Comparison of ENCODE assay signal across 23 cellular contexts in the genomic region with DNA sequence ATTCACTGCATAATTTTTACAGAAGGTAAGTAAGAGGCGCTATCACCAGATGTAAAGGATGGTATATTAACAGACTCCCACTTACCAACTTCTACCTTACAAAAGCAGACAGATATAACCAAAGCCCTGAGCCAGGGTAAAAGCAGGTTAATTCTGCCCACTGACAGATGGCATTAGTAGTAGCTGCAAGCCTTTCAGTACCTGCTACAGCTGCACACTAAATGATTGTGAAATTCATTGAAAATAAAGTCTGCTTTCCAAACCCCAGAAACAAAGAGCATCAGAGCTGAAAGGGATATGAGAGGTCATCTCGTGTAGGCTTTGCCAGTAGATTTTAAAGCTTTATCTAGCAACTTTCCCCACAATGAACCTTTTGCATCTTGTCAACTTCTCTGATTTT. TPM values are rescaled to one million over a fixed set of nuclear protein-coding genes. Genes with fewer than 3 reads are reported as not detected.
DNase-seq lines count a peak whose midpoint lies in the region; ATAC-seq and TF ChIP-seq lines count a peak whose summit lies in the region.
"Had no signal": no experiment of that assay in that cellular context is flagged by ENCODE, and none has a peak within 500 bp of the region (broad histone marks: within the 10 kb centered on the region; RNA-seq: fewer than 3 reads in every experiment).

No MANE protein-coding gene starts in this region.

- H3K18ac ChIP-seq in IMR-90 (ENCODE audit: low read depth, low read length), result no peak overlapping the region

- CTCF ChIA-PET in IMR-90 (lab: Yijun Ruan, JAX), result no interaction called here

- no TSS peak for BruUV-seq in IMR-90 (replicated peaks; lab: Mats Ljungman, UMichigan)

- WGBS in IMR-90 (ENCODE audit: extremely low coverage in 2 of 2, insufficient read length in 1 of 2), 2 experiments, result no CpG with 5 or more reads among the region's 2 CpGs

- no peak overlapping the region for H2AK5ac ChIP-seq in IMR-90 (ENCODE audit: low read depth, low read length)

- no peak overlapping the region for H2BK15ac ChIP-seq in IMR-90 (ENCODE audit: low read depth, low read length)

- no peak for TF ChIP-seq POLR2A in IMR-90 (IDR thresholded peaks at IDR 0.05; ENCODE audit: low read depth, low read length)

- H3K4me1 ChIP-seq in IMR-90 (ENCODE audit: control insufficient read depth, insufficient read depth, low read length) (no peaks in the 10 kb centered on the region), neutrophil (ENCODE audit: control insufficient read depth in 1 of 2, insufficient read depth in 1 of 2, low read depth in 1 of 2, low read length in 1 of 2) (peaks cover 43 to 49% of the 10 kb centered on the region in 2 experiments)
- H3K4me1 ChIP-seq: SJSA1 had no signal

- H4K91ac ChIP-seq in IMR-90 (ENCODE audit: insufficient read depth, low read depth, low read length), result no peak overlapping the region

- H4K8ac ChIP-seq in IMR-90 (ENCODE audit: low read depth in 2 of 2, low read length in 2 of 2), result no peak overlapping the region

- H3K79me1 ChIP-seq in IMR-90 (ENCODE audit: low read depth in 1 of 2, low read length in 2 of 2), result no peaks in the 10 kb centered on the region

- peaks cover 5% of the 10 kb centered on the region for H3K27me3 ChIP-seq in IMR-90 (ENCODE audit: control insufficient read depth, insufficient read depth, low read length)
- no peaks in the 10 kb centered on the region for H3K27me3 ChIP-seq in WERI-Rb-1 (ENCODE audit: insufficient read depth, low read depth, severe bottlenecking)
- H3K27me3 ChIP-seq in neutrophil, result no peaks in the 10 kb centered on the region
- H3K27me3 ChIP-seq: MG63, SJSA1 had no signal

- in situ Hi-C loops in IMR-90 (cut with MboI; ENCODE audit: low sequenced_read_pairs), result no loop called here

- no peak overlapping the region for H4K5ac ChIP-seq in IMR-90 (ENCODE audit: low read depth, low read length)

- TF ChIP-seq RAD21 in IMR-90 (IDR thresholded peaks at IDR 0.05; ENCODE audit: low read length), result no peak

- H3K9ac ChIP-seq in IMR-90 (ENCODE audit: low read depth, low read length), result no peak overlapping the region

- no peak overlapping the region for H3K4ac ChIP-seq in IMR-90 (ENCODE audit: low read depth, low read length)

- no peak overlapping the region for H2AFZ ChIP-seq in IMR-90 (replicated peaks; ENCODE audit: low read length, poor library complexity)
- H2AFZ ChIP-seq: GM23338, PC-9 had no signal

- intact Hi-C loops in IMR-90 (cut with micrococcal nuclease), result no loop called here

- H3K36me3 ChIP-seq in IMR-90 (ENCODE audit: control insufficient read depth, insufficient read depth, low read length), result no peaks in the 10 kb centered on the region
- H3K36me3 ChIP-seq in WERI-Rb-1, result no peaks in the 10 kb centered on the region
- no peaks in the 10 kb centered on the region for H3K36me3 ChIP-seq in neutrophil
- H3K36me3 ChIP-seq: MG63, SJSA1 had no signal

- POLR2A ChIA-PET in IMR-90 (lab: Charles Lee; ENCODE audit: unreplicated experiment), result no interaction called here

- H3K4me3 ChIP-seq in IMR-90 (ENCODE audit: insufficient read depth, low read depth, low read length) (no peak overlapping the region), WERI-Rb-1 (ENCODE audit: low read depth, low read length) (no peak overlapping the region), neutrophil (ENCODE audit: low read depth in 1 of 2, low read length in 1 of 2) (no peak overlapping the region)
- H3K4me3 ChIP-seq: GM12878, GM23338, MG63, PC-9, SJSA1 had no signal

- no peak overlapping the region for H3K14ac ChIP-seq in IMR-90 (replicated peaks; ENCODE audit: low read depth, low read length)

- no peaks in the 10 kb centered on the region for H3K9me1 ChIP-seq in IMR-90 (ENCODE audit: insufficient read depth, low read length)

- H3K56ac ChIP-seq in IMR-90 (ENCODE audit: extremely low read depth, insufficient read depth, low read length), result no peak overlapping the region

- ATAC-seq in IMR-90 (ENCODE audit: low read depth), result no peak
- ATAC-seq: GM12878, GM23338, HCT116 had no signal

- no peak for DNase-seq in IMR-90
- peak; percentile 22 for DNase-seq in NCI-H2171 (lab: John Stamatoyannopoulos, UW)
- no peak for DNase-seq in WERI-Rb-1
- no peak for DNase-seq in SHP77 treated with DMSO at 0.1 percent for 48 hours (lab: John Stamatoyannopoulos, UW)
- DNase-seq in islet precursor cell, result no peak
- DNase-seq in NCI-H2029 treated with DMSO at 0.1 percent for 48 hours (lab: John Stamatoyannopoulos, UW), result no peak
- DNase-seq: ACHN, COR-L47, Kasumi-1, MG63, NCI-H1105 treated with DMSO at 0.1 percent for 48 hours, NCI-H187, NCI-H446 treated with DMSO at 0.1 percent for 48 hours, NCI-H748 treated with DMSO at 0.1 percent for 48 hours, PC-9 had no signal

- H2AK9ac ChIP-seq in IMR-90 (replicated peaks; ENCODE audit: low read depth, low read length, poor library complexity), result no peak overlapping the region

- H2BK20ac ChIP-seq in IMR-90 (ENCODE audit: low read depth, low read length), result no peak overlapping the region

- H2BK5ac ChIP-seq in IMR-90 (ENCODE audit: low read depth, low read length, poor library complexity, severe bottlenecking), result no peak overlapping the region

- no peak overlapping the region for H2BK120ac ChIP-seq in IMR-90 (ENCODE audit: low read depth, low read length)

- no peaks in the 10 kb centered on the region for H4K20me1 ChIP-seq in IMR-90 (ENCODE audit: insufficient read depth, low read length)

- dilution Hi-C loops in IMR-90 (cut with HindIII; ENCODE audit: low sequenced_read_pairs, unreplicated experiment), result no loop called here

- H3K9me3 ChIP-seq in IMR-90 (ENCODE audit: control insufficient read depth, insufficient read depth, low read length) (no peaks in the 10 kb centered on the region), WERI-Rb-1 (ENCODE audit: severe bottlenecking) (peaks cover 9% of the 10 kb centered on the region), neutrophil (no peaks in the 10 kb centered on the region)
- H3K9me3 ChIP-seq: MG63, SJSA1 had no signal

- H3K4me2 ChIP-seq in IMR-90 (ENCODE audit: low read depth, low read length), result no peak overlapping the region
- H3K4me2 ChIP-seq: GM23338, PC-9 had no signal

- no peak overlapping the region for H3K23ac ChIP-seq in IMR-90 (ENCODE audit: low read depth, low read length)

- H3K27ac ChIP-seq in IMR-90 (ENCODE audit: insufficient read depth, low read length) (no peak overlapping the region), WERI-Rb-1 (peak overlapping the region; percentile 4; the same call in 1 of the 2 replicates), neutrophil (peak overlapping the region; percentile 70)
- H3K27ac ChIP-seq: C4-2B, HL-60, PC-9, RWPE1, SJSA1 had no signal

- TF ChIP-seq CTCF in IMR-90 (conservative IDR thresholded peaks at IDR 0.05; ENCODE audit: low read depth, low read length) (no peak), WERI-Rb-1 (IDR thresholded peaks at IDR 0.05; ENCODE audit: low read depth, low read length) (no peak), neutrophil (IDR thresholded peaks at IDR 0.05) (no peak)

TF ChIP-seq in IMR-90, 13 proteins besides CTCF, POLR2A, EP300 and RAD21:
- TF ChIP-seq, protein P1, sequence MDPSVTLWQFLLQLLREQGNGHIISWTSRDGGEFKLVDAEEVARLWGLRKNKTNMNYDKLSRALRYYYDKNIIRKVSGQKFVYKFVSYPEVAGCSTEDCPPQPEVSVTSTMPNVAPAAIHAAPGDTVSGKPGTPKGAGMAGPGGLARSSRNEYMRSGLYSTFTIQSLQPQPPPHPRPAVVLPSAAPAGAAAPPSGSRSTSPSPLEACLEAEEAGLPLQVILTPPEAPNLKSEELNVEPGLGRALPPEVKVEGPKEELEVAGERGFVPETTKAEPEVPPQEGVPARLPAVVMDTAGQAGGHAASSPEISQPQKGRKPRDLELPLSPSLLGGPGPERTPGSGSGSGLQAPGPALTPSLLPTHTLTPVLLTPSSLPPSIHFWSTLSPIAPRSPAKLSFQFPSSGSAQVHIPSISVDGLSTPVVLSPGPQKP (IDR thresholded peaks at IDR 0.05; ENCODE audit: borderline replicate concordance, low read depth, low read length), result no peak
- TF ChIP-seq FOS (IDR thresholded peaks at IDR 0.05; ENCODE audit: low read depth, low read length) (no peak), RFX5 (IDR thresholded peaks at IDR 0.05; ENCODE audit: low read depth, low read length) (no peak), MXI1 (IDR thresholded peaks at IDR 0.05; ENCODE audit: borderline replicate concordance, low read depth, low read length) (no peak), MAFK (IDR thresholded peaks at IDR 0.05; ENCODE audit: low read depth, low read length) (no peak), BHLHE40 (IDR thresholded peaks at IDR 0.05; ENCODE audit: low read depth, low read length) (no peak), CHD1 (IDR thresholded peaks at IDR 0.05; ENCODE audit: low read depth, low read length) (no peak), CEBPB (IDR thresholded peaks at IDR 0.05; ENCODE audit: low read depth, low read length) (peak; percentile 3; the same call in 1 of the 2 replicates)
TF ChIP-seq in IMR-90: peak in this region for 1.

RNA-seq across cellular contexts. Expression of a gene that starts 55.7 kb away (rescaled TPM):
- total RNA-seq in IMR-90 (2012; rRNA removed), result 33.1 and 39.6 TPM in 2 replicates
- 3.2 and 3.8 TPM in 2 replicates for polyA plus RNA-seq in IMR-90 (2012; rRNA removed)
- 0.95 and 1.5 TPM in 2 replicates for polyA plus RNA-seq in IMR-90 (2012; cell fraction: cytosol; rRNA removed)
- 1.0 and 5.5 TPM in 2 replicates for polyA plus RNA-seq in IMR-90 (2012; cell fraction: nucleus; rRNA removed; ENCODE audit: low replicate concordance)
